In the genomic region with DNA sequence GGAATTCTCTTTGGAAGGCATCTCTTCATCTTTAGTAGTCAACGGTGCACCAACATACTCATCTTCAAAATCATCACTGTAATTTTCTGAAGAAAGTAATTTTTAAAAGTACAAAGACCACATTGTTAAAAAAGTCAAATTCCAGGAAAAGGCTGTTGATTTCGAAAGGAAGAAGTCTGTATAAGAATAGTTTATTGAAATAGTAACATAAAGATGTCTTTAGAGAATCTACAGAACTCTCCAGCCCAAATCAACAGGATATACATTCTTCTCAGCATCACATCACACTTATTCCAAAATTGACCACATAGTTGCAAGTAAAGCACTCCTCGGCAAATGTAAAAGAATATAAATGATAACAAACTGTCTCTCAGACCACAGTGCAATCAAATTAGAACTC, we compare ENCODE assay signal across 36 cellular contexts.
"Had no signal": no experiment of that assay in that cellular context is flagged by ENCODE, and none has a peak within 500 bp of the region (broad histone marks: within the 10 kb centered on the region; RNA-seq: fewer than 3 reads in every experiment).

No MANE protein-coding gene starts in this region.

- H3K27me3 Mint-ChIP-seq: activated CD4-positive, alpha-beta memory T cell treated with anti-CD3 and anti-CD28 coated beads, Interleukin-2, amount 10 ng/mL, durations not matched to agents 7 days and 5 days; activated CD4-positive, alpha-beta T cell treated with anti-CD3 and anti-CD28 coated beads for 36 hours; activated CD4-positive, alpha-beta T cell treated with anti-CD3 and anti-CD28 coated beads, Interleukin-2, amount 10 ng/mL, durations not matched to agents 7 days and 5 days; activated CD8-positive, alpha-beta memory T cell treated with anti-CD3 and anti-CD28 coated beads, Interleukin-2, amount 10 ng/mL, durations not matched to agents 7 days and 5 days; activated naive CD4-positive, alpha-beta T cell treated with anti-CD3 and anti-CD28 coated beads, Interleukin-2, amount 10 ng/mL, durations not matched to agents 7 days and 5 days; activated naive CD4-positive, alpha-beta T cell treated with anti-CD3 and anti-CD28 coated beads, Interleukin-2, amount 50 U/mL, for 24 hours; activated naive CD8-positive, alpha-beta T cell; activated naive CD8-positive, alpha-beta T cell treated with anti-CD3 and anti-CD28 coated beads, Interleukin-2, amount 10 ng/mL, durations not matched to agents 7 days and 5 days; activated naive CD8-positive, alpha-beta T cell treated with anti-CD3 and anti-CD28 coated beads, Interleukin-2, amount 50 U/mL, for 24 hours; activated T-helper 17 cell treated with anti-CD3 and anti-CD28 coated beads, Interleukin-2, amount 50 U/mL, for 72 hours; brain; central memory CD8-positive, alpha-beta T cell had no signal

- H3K9me3 Mint-ChIP-seq: activated CD4-positive, alpha-beta memory T cell treated with anti-CD3 and anti-CD28 coated beads, Interleukin-2, amount 10 ng/mL, durations not matched to agents 7 days and 5 days; activated naive CD4-positive, alpha-beta T cell treated with anti-CD3 and anti-CD28 coated beads, Interleukin-2, amount 10 ng/mL, durations not matched to agents 7 days and 5 days; activated naive CD4-positive, alpha-beta T cell treated with anti-CD3 and anti-CD28 coated beads, Interleukin-2, amount 50 U/mL, for 24 hours; activated naive CD8-positive, alpha-beta T cell treated with anti-CD3 and anti-CD28 coated beads, Interleukin-2, amount 50 U/mL, for 24 hours; activated T-cell treated with anti-CD3 and anti-CD28 coated beads, Interleukin-2, amount 50 U/mL, for 4 hours; activated T-cell treated with anti-CD3 and anti-CD28 coated beads, Interleukin-2, amount 50 U/mL, for 72 hours; activated T-helper 1 cell treated with anti-CD3 and anti-CD28 coated beads, Interleukin-12 subunit alpha, Interleukin-12 subunit beta, Interleukin-2, Interleukin-4 antibody, amounts not matched to agents 30 ng/mL and 10 ng/mL and 1 ng/mL, durations not matched to agents 14 hours and 24 hours and 36 hours; activated T-helper 17 cell treated with anti-CD3 and anti-CD28 coated beads, Interleukin-2, amount 50 U/mL, for 72 hours; central memory CD8-positive, alpha-beta T cell; T-helper 1 cell treated with Interleukin-12 subunit alpha and Interleukin-12 subunit beta and Interleukin-4 antibody, amounts not matched to agents 30 μg/mL and 1 μg/mL, for 36 hours; T-helper 2 cell treated with Interferon-gamma antibody and Interleukin-4, amounts not matched to agents 5 μg/mL and 100 μg/mL, for 36 hours had no signal

- H3K27ac Mint-ChIP-seq: activated CD4-positive, alpha-beta memory T cell treated with anti-CD3 and anti-CD28 coated beads, Interleukin-2, amount 10 ng/mL, durations not matched to agents 7 days and 5 days; activated CD4-positive, alpha-beta T cell treated with anti-CD3 and anti-CD28 coated beads for 36 hours; activated CD4-positive, alpha-beta T cell treated with anti-CD3 and anti-CD28 coated beads, Interleukin-2, amount 10 ng/mL, durations not matched to agents 7 days and 5 days; activated CD8-positive, alpha-beta memory T cell treated with anti-CD3 and anti-CD28 coated beads, Interleukin-2, amount 10 ng/mL, durations not matched to agents 7 days and 5 days; activated CD8-positive, alpha-beta T cell treated with anti-CD3 and anti-CD28 coated beads, Interleukin-2, amount 10 ng/mL, durations not matched to agents 7 days and 5 days; activated naive CD4-positive, alpha-beta T cell treated with anti-CD3 and anti-CD28 coated beads, Interleukin-2, amount 10 ng/mL, durations not matched to agents 7 days and 5 days; activated naive CD4-positive, alpha-beta T cell treated with anti-CD3 and anti-CD28 coated beads, Interleukin-2, amount 50 U/mL, for 24 hours; activated naive CD8-positive, alpha-beta T cell; activated naive CD8-positive, alpha-beta T cell treated with anti-CD3 and anti-CD28 coated beads, Interleukin-2, amount 10 ng/mL, durations not matched to agents 7 days and 5 days; activated naive CD8-positive, alpha-beta T cell treated with anti-CD3 and anti-CD28 coated beads, Interleukin-2, amount 50 U/mL, for 24 hours; activated T-cell treated with anti-CD3 and anti-CD28 coated beads, Interleukin-2, amount 50 U/mL, for 72 hours; activated T-helper 1 cell treated with anti-CD3 and anti-CD28 coated beads, Interleukin-12 subunit alpha, Interleukin-12 subunit beta, Interleukin-2, Interleukin-4 antibody, amounts not matched to agents 30 ng/mL and 10 ng/mL and 1 ng/mL, durations not matched to agents 14 hours and 24 hours and 36 hours; activated T-helper 17 cell treated with anti-CD3 and anti-CD28 coated beads, Interleukin-2, amount 50 U/mL, for 72 hours; brain; T-helper 1 cell treated with Interleukin-12 subunit alpha and Interleukin-12 subunit beta and Interleukin-4 antibody, amounts not matched to agents 30 μg/mL and 1 μg/mL, for 36 hours; T-helper 2 cell treated with Interferon-gamma antibody and Interleukin-4, amounts not matched to agents 5 μg/mL and 100 μg/mL, for 36 hours had no signal

- H3K4me1 Mint-ChIP-seq: activated CD4-positive, alpha-beta memory T cell treated with anti-CD3 and anti-CD28 coated beads, Interleukin-2, amount 10 ng/mL, durations not matched to agents 7 days and 5 days; activated CD4-positive, alpha-beta T cell treated with anti-CD3 and anti-CD28 coated beads for 36 hours; activated CD4-positive, alpha-beta T cell treated with anti-CD3 and anti-CD28 coated beads, Interleukin-2, amount 10 ng/mL, durations not matched to agents 7 days and 5 days; activated CD8-positive, alpha-beta memory T cell treated with anti-CD3 and anti-CD28 coated beads, Interleukin-2, amount 10 ng/mL, durations not matched to agents 7 days and 5 days; activated naive CD4-positive, alpha-beta T cell treated with anti-CD3 and anti-CD28 coated beads, Interleukin-2, amount 10 ng/mL, durations not matched to agents 7 days and 5 days; activated naive CD4-positive, alpha-beta T cell treated with anti-CD3 and anti-CD28 coated beads, Interleukin-2, amount 50 U/mL, for 24 hours; activated naive CD8-positive, alpha-beta T cell treated with anti-CD3 and anti-CD28 coated beads, Interleukin-2, amount 10 ng/mL, durations not matched to agents 7 days and 5 days; activated naive CD8-positive, alpha-beta T cell treated with anti-CD3 and anti-CD28 coated beads, Interleukin-2, amount 50 U/mL, for 24 hours; activated T-helper 17 cell treated with anti-CD3 and anti-CD28 coated beads, Interleukin-2, amount 50 U/mL, for 72 hours; brain had no signal

- ATAC-seq: activated CD4-positive, alpha-beta T cell treated with anti-CD3 and anti-CD28 coated beads for 36 hours; activated CD4-positive, CD25-positive, alpha-beta regulatory T cell treated with anti-CD3 and anti-CD28 coated beads, Interleukin-2, amount 50 U/mL, for 24 hours; activated CD8-positive, alpha-beta memory T cell treated with anti-CD3 and anti-CD28 coated beads, Interleukin-2, amount 10 ng/mL, durations not matched to agents 7 days and 5 days; activated CD8-positive, alpha-beta T cell treated with anti-CD3 and anti-CD28 coated beads, Interleukin-2, amount 10 ng/mL, durations not matched to agents 7 days and 5 days; activated naive CD8-positive, alpha-beta T cell treated with anti-CD3 and anti-CD28 coated beads, Interleukin-2, amount 50 U/mL, for 24 hours; activated T-cell treated with anti-CD3 and anti-CD28 coated beads, Interleukin-2, amount 50 U/mL, for 4 hours; activated T-cell treated with anti-CD3 and anti-CD28 coated beads, Interleukin-2, amount 50 U/mL, for 72 hours; activated T-helper 17 cell treated with anti-CD3 and anti-CD28 coated beads, Interleukin-2, amount 50 U/mL, for 72 hours had no signal

- H3K4me3 Mint-ChIP-seq: activated CD4-positive, alpha-beta memory T cell treated with anti-CD3 and anti-CD28 coated beads, Interleukin-2, amount 10 ng/mL, durations not matched to agents 7 days and 5 days; activated CD4-positive, alpha-beta T cell treated with anti-CD3 and anti-CD28 coated beads for 36 hours; activated CD4-positive, alpha-beta T cell treated with anti-CD3 and anti-CD28 coated beads, Interleukin-2, amount 10 ng/mL, durations not matched to agents 7 days and 5 days; activated CD8-positive, alpha-beta memory T cell treated with anti-CD3 and anti-CD28 coated beads, Interleukin-2, amount 10 ng/mL, durations not matched to agents 7 days and 5 days; activated CD8-positive, alpha-beta T cell treated with anti-CD3 and anti-CD28 coated beads, Interleukin-2, amount 10 ng/mL, durations not matched to agents 7 days and 5 days; activated naive CD4-positive, alpha-beta T cell treated with anti-CD3 and anti-CD28 coated beads, Interleukin-2, amount 10 ng/mL, durations not matched to agents 7 days and 5 days; activated naive CD4-positive, alpha-beta T cell treated with anti-CD3 and anti-CD28 coated beads, Interleukin-2, amount 50 U/mL, for 24 hours; activated naive CD8-positive, alpha-beta T cell; activated naive CD8-positive, alpha-beta T cell treated with anti-CD3 and anti-CD28 coated beads, Interleukin-2, amount 10 ng/mL, durations not matched to agents 7 days and 5 days; activated naive CD8-positive, alpha-beta T cell treated with anti-CD3 and anti-CD28 coated beads, Interleukin-2, amount 50 U/mL, for 24 hours; activated T-cell treated with anti-CD3 and anti-CD28 coated beads, Interleukin-2, amount 50 U/mL, for 4 hours; activated T-cell treated with anti-CD3 and anti-CD28 coated beads, Interleukin-2, amount 50 U/mL, for 72 hours; activated T-helper 1 cell treated with anti-CD3 and anti-CD28 coated beads, Interleukin-12 subunit alpha, Interleukin-12 subunit beta, Interleukin-2, Interleukin-4 antibody, amounts not matched to agents 30 ng/mL and 10 ng/mL and 1 ng/mL, durations not matched to agents 14 hours and 24 hours and 36 hours; activated T-helper 17 cell treated with anti-CD3 and anti-CD28 coated beads, Interleukin-2, amount 50 U/mL, for 72 hours; brain; central memory CD8-positive, alpha-beta T cell; T-helper 1 cell treated with Interleukin-12 subunit alpha and Interleukin-12 subunit beta and Interleukin-4 antibody, amounts not matched to agents 30 μg/mL and 1 μg/mL, for 36 hours; T-helper 2 cell treated with Interferon-gamma antibody and Interleukin-4, amounts not matched to agents 5 μg/mL and 100 μg/mL, for 36 hours had no signal

- DNase-seq: activated CD4-positive, alpha-beta memory T cell treated with anti-CD3 and anti-CD28 coated beads, Interleukin-2, amount 10 ng/mL, durations not matched to agents 7 days and 5 days; activated CD4-positive, alpha-beta T cell treated with anti-CD3 and anti-CD28 coated beads for 1 hour; activated CD4-positive, alpha-beta T cell treated with anti-CD3 and anti-CD28 coated beads for 36 hours; activated CD4-positive, alpha-beta T cell treated with anti-CD3 and anti-CD28 coated beads for 48 hours; activated CD4-positive, alpha-beta T cell treated with anti-CD3 and anti-CD28 coated beads, Interleukin-2, amount 10 ng/mL, durations not matched to agents 7 days and 5 days; activated CD4-positive, alpha-beta T cell treated with anti-CD3 and anti-CD28 coated beads, Interleukin-2, amount 50 U/mL, for 48 hours; activated CD4-positive, CD25-positive, alpha-beta regulatory T cell; activated CD8-positive, alpha-beta memory T cell treated with anti-CD3 and anti-CD28 coated beads for 24 hours; activated CD8-positive, alpha-beta memory T cell treated with anti-CD3 and anti-CD28 coated beads, Interleukin-2, amount 10 ng/mL, durations not matched to agents 7 days and 5 days; activated CD8-positive, alpha-beta memory T cell treated with anti-CD3 and anti-CD28 coated beads, Interleukin-2, amount 50 U/mL, for 48 hours; activated CD8-positive, alpha-beta T cell treated with anti-CD3 and anti-CD28 coated beads, Interleukin-2, amount 10 ng/mL, durations not matched to agents 7 days and 5 days; activated effector memory CD4-positive, alpha-beta T cell treated with anti-CD3 and anti-CD28 coated beads, Interleukin-2, amount 50 U/mL, for 16 hours; activated gamma-delta T cell treated with Interleukin-2 at 50 U/mL for 16 hours; activated naive CD4-positive, alpha-beta T cell treated with anti-CD3 and anti-CD28 coated beads, Interleukin-2, amount 10 ng/mL, durations not matched to agents 7 days and 5 days; activated naive CD4-positive, alpha-beta T cell treated with Interleukin-2 at 50 U/mL for 16 hours; activated naive CD8-positive, alpha-beta T cell treated with anti-CD3 and anti-CD28 coated beads, Interleukin-2, amount 10 ng/mL, durations not matched to agents 7 days and 5 days; activated naive CD8-positive, alpha-beta T cell treated with anti-CD3 and anti-CD28 coated beads, Interleukin-2, amount 50 U/mL, for 24 hours; activated T-cell treated with anti-CD3 and anti-CD28 coated beads, Interleukin-2, amount 50 U/mL, for 1 hour; activated T-cell treated with anti-CD3 and anti-CD28 coated beads, Interleukin-2, amount 50 U/mL, for 4 hours; activated T-cell treated with anti-CD3 and anti-CD28 coated beads, Interleukin-2, amount 50 U/mL, for 72 hours; amygdala; anterior cingulate cortex; caudate nucleus; cerebellar nuclear complex; T-helper 1 cell; T-helper 2 cell; T-helper 9 cell had no signal
